1 cellular context compared by ENCODE assay signal in the genomic region with DNA sequence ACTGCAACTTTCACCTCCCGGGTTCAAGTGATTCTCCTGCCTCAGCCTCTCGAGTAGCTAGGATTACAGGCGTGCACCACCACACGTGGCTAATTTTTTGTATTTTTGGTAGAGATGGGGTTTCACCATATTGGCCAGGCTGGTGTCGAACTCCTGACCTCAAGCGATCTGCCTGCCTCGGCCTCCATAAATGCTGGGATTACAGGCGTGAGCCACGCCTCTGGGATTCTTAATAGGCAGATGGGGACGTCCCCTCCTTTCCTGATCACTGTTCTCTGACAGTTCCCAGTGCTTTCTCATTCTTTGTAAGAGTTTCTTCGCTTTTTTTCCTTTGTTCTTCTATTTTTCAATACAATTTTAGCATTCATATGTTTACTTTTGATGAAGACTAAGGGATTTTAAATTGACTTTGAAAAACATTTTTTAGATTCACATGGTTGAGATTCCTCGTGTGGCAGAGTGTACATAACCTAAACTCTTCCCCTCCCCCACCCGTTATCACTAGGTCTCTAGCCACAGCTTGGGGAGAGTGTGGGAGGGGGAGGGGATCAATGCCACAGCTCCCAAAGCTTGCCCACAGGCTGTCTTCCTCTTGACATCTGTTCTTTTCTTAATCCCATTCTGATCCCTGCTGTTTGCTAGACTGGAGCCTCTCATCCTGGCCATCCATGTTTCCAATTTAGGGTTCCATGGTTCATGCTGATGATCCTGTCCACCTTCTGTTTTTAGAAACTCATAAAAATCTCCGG.
A peak's percentile ranks its signal among the peaks of the same experiment; 100 is the strongest.
TF ChIP-seq lines count a peak whose summit lies in the region.

No MANE protein-coding gene starts in this region.

TF ChIP-seq in HCT116, 20 proteins besides CTCF, POLR2A, EP300 and RAD21:
- TF ChIP-seq, protein P1, sequence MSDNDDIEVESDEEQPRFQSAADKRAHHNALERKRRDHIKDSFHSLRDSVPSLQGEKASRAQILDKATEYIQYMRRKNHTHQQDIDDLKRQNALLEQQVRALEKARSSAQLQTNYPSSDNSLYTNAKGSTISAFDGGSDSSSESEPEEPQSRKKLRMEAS (IDR thresholded peaks at IDR 0.05) = 0 out of 2 replicates have a peak, but pooled peaks have one; percentile 23
- TF ChIP-seq EZH2phosphoT487 (IDR thresholded peaks at IDR 0.05; ENCODE audit: borderline replicate concordance) = no peak
- 0 out of 2 replicates have a peak, but pooled peaks have one; percentile 25 for TF ChIP-seq SIN3A (IDR thresholded peaks at IDR 0.05; ENCODE audit: low read depth)
